In genomic region chr20:36744764-36745191, GRCh38 we compare ENCODE assay signal across 8 cellular contexts. TPM values are rescaled to one million over a fixed set of nuclear protein-coding genes. Genes with fewer than 3 reads are reported as not detected.
DNase-seq lines count a peak whose midpoint lies in the region; ATAC-seq, FAIRE-seq and TF ChIP-seq lines count a peak whose summit lies in the region.

No MANE protein-coding gene starts in this region.

- TF ChIP-seq RAD21 in A549 (conservative IDR thresholded peaks at IDR 0.05 in 1 of 2, IDR thresholded peaks at IDR 0.05 in 1 of 2): no peak

- peak overlapping the region in 1 of 2 experiments; percentile 94; a peak in 3 of 6 replicates for H3K27ac ChIP-seq in A549
- H3K27ac ChIP-seq in rectal smooth muscle tissue (ENCODE audit: low read depth, low read length): no peak overlapping the region

- H3K36me3 Mint-ChIP-seq in activated CD8-positive, alpha-beta T cell treated with anti-CD3 and anti-CD28 coated beads for 36 hours (ENCODE audit: low read depth): no peaks in the 10 kb centered on the region

- peaks cover 16% of the 10 kb centered on the region for H3K4me1 Mint-ChIP-seq in activated CD8-positive, alpha-beta T cell treated with anti-CD3 and anti-CD28 coated beads for 36 hours (ENCODE audit: low read depth)

- no peaks in the 10 kb centered on the region for H3K27me3 ChIP-seq in rectal smooth muscle tissue (ENCODE audit: control insufficient read depth, insufficient read depth, low read length)

- H3K36me3 ChIP-seq in rectal smooth muscle tissue (ENCODE audit: control insufficient read depth, insufficient read depth, low read length): no peaks in the 10 kb centered on the region

- no peak for FAIRE-seq in A549 (lab: Jason Lieb, UNC)

- H3K9me3 Mint-ChIP-seq in activated CD8-positive, alpha-beta T cell treated with anti-CD3 and anti-CD28 coated beads for 36 hours: no peaks in the 10 kb centered on the region

- POLR2A ChIA-PET in A549 (lab: Yijun Ruan, JAX): interaction anchor here (0.6 kb wide), 1 partner anchor 21 kb away, joined by 9 read pairs; no protein-coding TSS in a partner anchor
- POLR2A ChIA-PET in activated CD8-positive, alpha-beta T cell treated with anti-CD3 and anti-CD28 coated beads for 36 hours (lab: Charles Lee): interaction anchor here (1.1 to 2.4 kb wide), 5 partner anchors 8 to 139 kb away, joined by 3 to 7 read pairs (median 4); partner anchors contain the start of gene RAB5IF

- H3K9ac ChIP-seq in rectal smooth muscle tissue (ENCODE audit: low read length): no peak overlapping the region

- ATAC-seq in A549 (0 out of 6 replicates have a peak, but pooled peaks of 1 of the 2 experiments have one; percentile 11), Right ventricle myocardium inferior (peak; percentile 82)
- no peak for ATAC-seq in activated CD8-positive, alpha-beta T cell treated with anti-CD3 and anti-CD28 coated beads for 36 hours

- intact Hi-C loops in activated CD8-positive, alpha-beta T cell treated with anti-CD3 and anti-CD28 coated beads for 36 hours (cut with micrococcal nuclease): no loop called here
- intact Hi-C loops in Right ventricle myocardium inferior (cut with DNase I): no loop called here

- CTCF ChIA-PET in A549 (lab: Yijun Ruan, JAX): interaction anchor here (0.6 to 4.3 kb wide), 9 partner anchors 9 to 187 kb away, joined by 3 to 26 read pairs (median 4); no protein-coding TSS in a partner anchor
- CTCF ChIA-PET in activated CD8-positive, alpha-beta T cell treated with anti-CD3 and anti-CD28 coated beads for 36 hours (lab: Charles Lee): interaction anchor here (0.9 to 2.9 kb wide), 10 partner anchors 9 to 259 kb away, joined by 3 to 18 read pairs (median 4); partner anchors contain the start of genes DSN1, RAB5IF and SLA2

- H3K4me3 Mint-ChIP-seq in activated CD8-positive, alpha-beta T cell treated with anti-CD3 and anti-CD28 coated beads for 36 hours: peak overlapping the region; percentile 83

- H3K4me3 ChIP-seq in A549 (peak overlapping the region; percentile 86), rectal smooth muscle tissue (ENCODE audit: low read length) (peak overlapping the region; percentile 89)

- WGBS in A549 (ENCODE audit: missing lambda C conversion rate): 50% methylated on average over 5 of the region's 8 CpGs

- no peak for TF ChIP-seq EP300 in A549 (IDR thresholded peaks at IDR 0.05)

- H3K4me2 ChIP-seq in A549: peak overlapping the region; percentile 98

- H3K4me1 ChIP-seq in A549 (peaks cover 12% of the 10 kb centered on the region), rectal smooth muscle tissue (ENCODE audit: control insufficient read depth, insufficient read depth, low read length) (peaks cover 5% of the 10 kb centered on the region)

- no peak for DNase-seq in A549 (ENCODE audit: low read depth in 1 of 2, low spot score in 1 of 2)
- DNase-seq in H4 (ENCODE audit: low spot score): peak; percentile 28
- DNase-seq in activated CD8-positive, alpha-beta T cell treated with anti-CD3 and anti-CD28 coated beads for 36 hours: no peak
- peak; percentile 75 for DNase-seq in Right ventricle myocardium inferior (ENCODE audit: missing footprints)
- no peak for DNase-seq in germinal center (ENCODE audit: low spot score)
- DNase-seq in stimulated activated CD4-positive, alpha-beta T cell treated with anti-CD3 and anti-CD28 coated beads, Interleukin-4, amount 100 ng/mL, for 1 hour: no peak
- DNase-seq in stimulated activated CD4-positive, alpha-beta T cell treated with anti-CD3 and anti-CD28 coated beads, Interleukin-4, amount 100 ng/mL, for 4 hours: no peak

- H3K27me3 Mint-ChIP-seq in activated CD8-positive, alpha-beta T cell treated with anti-CD3 and anti-CD28 coated beads for 36 hours: no peaks in the 10 kb centered on the region

- H3K27ac Mint-ChIP-seq in activated CD8-positive, alpha-beta T cell treated with anti-CD3 and anti-CD28 coated beads for 36 hours: no peak overlapping the region

- no peaks in the 10 kb centered on the region for H3K9me3 ChIP-seq in A549

- no peak for TF ChIP-seq POLR2A in A549 (IDR thresholded peaks at IDR 0.05; ENCODE audit: low read length)

- no peak for TF ChIP-seq CTCF in A549 (IDR thresholded peaks at IDR 0.05)
- TF ChIP-seq CTCF in activated CD8-positive, alpha-beta T cell treated with anti-CD3 and anti-CD28 coated beads for 36 hours (IDR thresholded peaks at IDR 0.05): no peak

TF ChIP-seq in A549, 52 proteins besides CTCF, POLR2A, EP300 and RAD21:
- TF ChIP-seq MAFK (IDR thresholded peaks at IDR 0.05; ENCODE audit: partially characterized antibody): no peak
- no peak for TF ChIP-seq ELK1 (IDR thresholded peaks at IDR 0.05; ENCODE audit: low read depth, low read length)
- TF ChIP-seq MYC (IDR thresholded peaks at IDR 0.05; ENCODE audit: borderline replicate concordance, low read length): no peak
TF ChIP-seq in A549: peak in this region for 0.

RNA-seq across cellular contexts. Expression of gene NDRG3, which starts 1.1 kb away (rescaled TPM):
- polyA plus RNA-seq in A549 (2011; rRNA removed) (34.4 and 55.1 TPM in 2 replicates), A549 (2017; fragmentation: RNase III; extraction: RNeasy Plus Mini Kit Qiagen cat#74134 plus additional on column Dnase treatment) (29.0 to 32.2 TPM (median 30.6 TPM) in 3 replicates)
- polyA plus RNA-seq in A549 (2012; cell fraction: cytosol; rRNA removed): 21.7 and 27.7 TPM in 2 replicates
- 11.5 and 16.0 TPM in 2 replicates for polyA plus RNA-seq in A549 (2012; cell fraction: nucleus; rRNA removed)
- 50.2 and 53.2 TPM in 2 replicates for polyA minus RNA-seq in A549 (2011; rRNA and poly(A)+ RNA removed)
- 23.6 and 24.1 TPM in 2 replicates for total RNA-seq in H4 (2014; rRNA removed; shearing (Covaris generic))
- total RNA-seq in activated CD8-positive, alpha-beta T cell treated with anti-CD3 and anti-CD28 coated beads for 36 hours: 10 to 100 TPM; 19.2 to 19.3 TPM
- total RNA-seq in Right ventricle myocardium inferior: 27.9 TPM

RNA-seq across cellular contexts. Expression of gene DSN1, which starts 28.8 kb away (rescaled TPM):
- polyA plus RNA-seq in A549 (2011; rRNA removed) (32.9 and 41.3 TPM in 2 replicates), A549 (2017; fragmentation: RNase III; extraction: RNeasy Plus Mini Kit Qiagen cat#74134 plus additional on column Dnase treatment) (37.4 to 38.2 TPM (median 37.9 TPM) in 3 replicates)
- 19.4 and 20.1 TPM in 2 replicates for polyA plus RNA-seq in A549 (2012; cell fraction: cytosol; rRNA removed)
- polyA plus RNA-seq in A549 (2012; cell fraction: nucleus; rRNA removed): 14.9 and 17.0 TPM in 2 replicates
- polyA minus RNA-seq in A549 (2011; rRNA and poly(A)+ RNA removed): 11.0 and 11.6 TPM in 2 replicates
- 44.3 and 47.9 TPM in 2 replicates for total RNA-seq in H4 (2014; rRNA removed; shearing (Covaris generic))
- total RNA-seq in activated CD8-positive, alpha-beta T cell treated with anti-CD3 and anti-CD28 coated beads for 36 hours: 10 to 100 TPM; 21.6 to 23.9 TPM
- 4.4 TPM for total RNA-seq in Right ventricle myocardium inferior

Comparison
In these comparisons a context has a peak if more than half of its experiments do, and no peak if none do; other contexts are left out.
1. DNase-seq: peak in H4 (single experiment) and Right ventricle myocardium inferior (single experiment); none in A549 (0 of 2), activated CD8-positive, alpha-beta T cell treated with anti-CD3 and anti-CD28 coated beads for 36 hours (single experiment), germinal center (single experiment), stimulated activated CD4-positive, alpha-beta T cell treated with anti-CD3 and anti-CD28 coated beads, Interleukin-4, amount 100 ng/mL, for 1 hour (single experiment) and stimulated activated CD4-positive, alpha-beta T cell treated with anti-CD3 and anti-CD28 coated beads, Interleukin-4, amount 100 ng/mL, for 4 hours (0 of 2).